Comparison of ENCODE assay signal across 28 cellular contexts in the genomic region with DNA sequence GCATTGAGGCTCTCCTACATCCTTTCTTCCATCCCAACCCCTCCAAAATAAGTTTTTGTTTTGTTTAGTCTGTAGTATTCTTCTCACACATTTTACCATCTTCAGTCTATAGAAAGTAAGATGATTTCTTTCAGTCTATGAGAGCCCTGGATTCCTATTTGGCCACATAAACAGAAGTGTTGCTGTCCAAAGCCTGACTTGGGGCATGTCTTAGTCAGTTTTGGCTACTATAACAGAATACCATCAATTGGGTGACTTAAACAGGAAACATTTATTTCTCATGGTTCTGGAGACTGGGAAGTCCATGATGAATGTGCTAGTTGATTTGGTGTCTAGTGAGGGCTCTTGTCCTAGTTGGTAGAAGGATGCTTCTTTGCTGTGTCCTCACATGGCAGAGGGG.
"Had no signal": no experiment of that assay in that cellular context is flagged by ENCODE, and none has a peak within 500 bp of the region (broad histone marks: within the 10 kb centered on the region; RNA-seq: fewer than 3 reads in every experiment).

No MANE protein-coding gene starts in this region.

- H3K27me3 ChIP-seq: brain microvascular endothelial cell, cardiac muscle cell, MG63, Peyer's patch, SJCRH30 had no signal

- H3K4me1 ChIP-seq: Peyer's patch had no signal

- DNase-seq: activated B cell treated with CpG ODN at 0.5 μM for 24 hours; activated CD4-positive, alpha-beta T cell treated with anti-CD3 and anti-CD28 coated beads for 1 hour; activated CD4-positive, alpha-beta T cell treated with anti-CD3 and anti-CD28 coated beads, Interleukin-2, amount 10 ng/mL, durations not matched to agents 24 days and 14 days; activated CD4-positive, alpha-beta T cell treated with anti-CD3 and anti-CD28 coated beads, Interleukin-2, amount 50 U/mL, for 48 hours; activated CD8-positive, alpha-beta memory T cell treated with anti-CD3 and anti-CD28 coated beads for 24 hours; activated effector memory CD4-positive, alpha-beta T cell treated with anti-CD3 and anti-CD28 coated beads, Interleukin-2, amount 50 U/mL, for 16 hours; activated naive CD4-positive, alpha-beta T cell treated with anti-CD3 and anti-CD28 coated beads for 36 hours; activated T-cell treated with anti-CD3 and anti-CD28 coated beads, Interleukin-2, amount 50 U/mL, for 4 hours; brain microvascular endothelial cell; cerebellar nuclear complex; MG63; MV-4-11; NCI-H1092 treated with DMSO at 0.1 percent for 48 hours; NCI-H1417 treated with DMSO at 0.1 percent for 48 hours; NCI-H1694; NCI-H2029; NCI-H2107; NCI-H2171 treated with DMSO at 0.1 percent for 48 hours; NCI-H345; NCI-H510A treated with DMSO at 0.1 percent for 48 hours; NCI-H69; Peyer's patch; Right ventricle myocardium superior; SJCRH30; T-helper 17 cell; T-helper 9 cell had no signal

- H3K36me3 ChIP-seq: brain microvascular endothelial cell, cardiac muscle cell, MG63, Peyer's patch, SJCRH30 had no signal

- H3K27ac ChIP-seq: brain microvascular endothelial cell, cardiac muscle cell, Peyer's patch, RWPE1, SJCRH30 had no signal

- ATAC-seq: activated T-cell treated with anti-CD3 and anti-CD28 coated beads, Interleukin-2, amount 50 U/mL, for 4 hours; T-helper 17 cell had no signal

- H3K9me3 ChIP-seq: MG63, Peyer's patch, SJCRH30 had no signal

- H3K4me3 ChIP-seq: cardiac muscle cell, MG63, Peyer's patch, SJCRH30 had no signal
